Comparison of ENCODE assay signal across 10 cellular contexts in genomic region chr1:203463469-203464062, GRCh38. TPM values are rescaled to one million over a fixed set of nuclear protein-coding genes. Genes with fewer than 3 reads are reported as not detected.
DNase-seq lines count a peak whose midpoint lies in the region; ATAC-seq and TF ChIP-seq lines count a peak whose summit lies in the region.
"Had no signal": no experiment of that assay in that cellular context is flagged by ENCODE, and none has a peak within 500 bp of the region (broad histone marks: within the 10 kb centered on the region; RNA-seq: fewer than 3 reads in every experiment).

No MANE protein-coding gene starts in this region.

- H3F3A ChIP-seq in OCI-LY1 (ENCODE audit: insufficient read depth, low read length): no peaks in the 10 kb centered on the region

- peaks cover 46% of the 10 kb centered on the region for H3K4me1 Mint-ChIP-seq in osteocyte (ENCODE audit: unreplicated experiment)

- H3K27me3 Mint-ChIP-seq in osteocyte (ENCODE audit: unreplicated experiment): no peaks in the 10 kb centered on the region

- no peaks in the 10 kb centered on the region for H3K9me3 Mint-ChIP-seq in osteocyte (ENCODE audit: unreplicated experiment)
- H3K9me3 Mint-ChIP-seq: memory B cell had no signal

- H3K27ac Mint-ChIP-seq in osteocyte (ENCODE audit: unreplicated experiment): peak overlapping the region; percentile 76
- H3K27ac Mint-ChIP-seq: memory B cell had no signal

- H3K4me2 ChIP-seq in DND-41 (ENCODE audit: insufficient read depth, low read length) (no peak overlapping the region), OCI-LY1 (ENCODE audit: low read length) (peak overlapping the region; percentile 3; the same call in 1 of the 2 replicates)

- peaks cover 54% of the 10 kb centered on the region for H3K27me3 ChIP-seq in DND-41 (ENCODE audit: insufficient read depth, low read length, poor library complexity)
- H3K27me3 ChIP-seq in OCI-LY1 (ENCODE audit: insufficient read depth, low read length): no peaks in the 10 kb centered on the region

- peak overlapping the region; percentile 38 for H3K4me3 Mint-ChIP-seq in osteocyte (ENCODE audit: unreplicated experiment)
- H3K4me3 Mint-ChIP-seq: memory B cell had no signal

- ATAC-seq in DND-41 (ENCODE audit: insufficient read depth, low read depth) (no peak), GM18511 (IDR thresholded peaks at IDR 0.05; ENCODE audit: unreplicated experiment) (no peak), HG02642 (IDR thresholded peaks at IDR 0.05; ENCODE audit: poor library complexity, unreplicated experiment) (no peak)

- H3K36me3 Mint-ChIP-seq in osteocyte (ENCODE audit: unreplicated experiment): no peaks in the 10 kb centered on the region
- H3K36me3 Mint-ChIP-seq: memory B cell had no signal

- DNase-seq in DND-41 (no peak), fibroblast of pulmonary artery (ENCODE audit: low read depth) (peak; percentile 33), osteocyte (ENCODE audit: extremely low spot score, unreplicated experiment) (peak; percentile 62), COLO668 (lab: John Stamatoyannopoulos, UW; ENCODE audit: unreplicated experiment) (no peak), SK-N-DZ (ENCODE audit: low spot score) (no peak)
- DNase-seq: stimulated activated CD4-positive, alpha-beta T cell treated with anti-CD3 and anti-CD28 coated beads, Interleukin-4, amount 100 ng/mL, for 1 hour had no signal

- no peak overlapping the region for H3K9ac ChIP-seq in DND-41 (ENCODE audit: low read depth, low read length)
- H3K9ac ChIP-seq in OCI-LY1 (ENCODE audit: low read length): peak overlapping the region; percentile 65; the same call in 1 of the 2 replicates

- no peaks in the 10 kb centered on the region for H3K79me2 ChIP-seq in DND-41 (ENCODE audit: insufficient read depth, low read length)
- H3K79me2 ChIP-seq in OCI-LY1 (ENCODE audit: insufficient read depth, low read length): no peaks in the 10 kb centered on the region

- H4K20me1 ChIP-seq in DND-41 (ENCODE audit: insufficient read depth, low read length) (no peaks in the 10 kb centered on the region), OCI-LY1 (ENCODE audit: insufficient read depth, low read length) (no peaks in the 10 kb centered on the region)

- TF ChIP-seq CTCF in DND-41 (IDR thresholded peaks at IDR 0.05; ENCODE audit: borderline replicate concordance, extremely low read depth, low read length, poor library complexity, severe bottlenecking) (peak; percentile 13), OCI-LY1 (IDR thresholded peaks at IDR 0.05; ENCODE audit: low read length) (peak; percentile 67), fibroblast of pulmonary artery (IDR thresholded peaks at IDR 0.05; ENCODE audit: low read length, missing control alignments) (no peak), osteocyte (IDR thresholded peaks at IDR 0.05) (no peak)

- H2AFZ ChIP-seq in DND-41 (ENCODE audit: low read depth, low read length) (no peak overlapping the region), OCI-LY1 (ENCODE audit: low read length) (no peak overlapping the region)

- H3K4me1 ChIP-seq in DND-41 (ENCODE audit: insufficient read depth, low read length): no peaks in the 10 kb centered on the region
- peaks cover 84% of the 10 kb centered on the region for H3K4me1 ChIP-seq in OCI-LY1 (ENCODE audit: insufficient read depth, low read length, severe bottlenecking)

- H3K27ac ChIP-seq in DND-41 (ENCODE audit: low read length) (no peak overlapping the region), OCI-LY1 (ENCODE audit: low read depth, low read length, poor library complexity, severe bottlenecking) (peak overlapping the region; percentile 96)

- H3K9me3 ChIP-seq in DND-41 (ENCODE audit: insufficient read depth, low read length, severe bottlenecking) (no peaks in the 10 kb centered on the region), OCI-LY1 (ENCODE audit: low read length) (no peaks in the 10 kb centered on the region)

- H3K4me3 ChIP-seq in DND-41 (ENCODE audit: low read depth in 1 of 2, low read length in 2 of 2) (no peak overlapping the region), OCI-LY1 (ENCODE audit: low read depth, low read length, poor library complexity, severe bottlenecking) (no peak overlapping the region), fibroblast of pulmonary artery (replicated peaks; ENCODE audit: low read depth, low read length) (no peak overlapping the region)

- no peaks in the 10 kb centered on the region for H3K36me3 ChIP-seq in DND-41 (ENCODE audit: insufficient read depth, low read length)
- no peaks in the 10 kb centered on the region for H3K36me3 ChIP-seq in OCI-LY1 (ENCODE audit: insufficient read depth, low read length)

- H3K9me2 ChIP-seq in OCI-LY1 (ENCODE audit: low read depth, low read length): no peaks in the 10 kb centered on the region

RNA-seq across cellular contexts. Expression of gene PRELP, which starts 12.0 kb away (rescaled TPM):
- 0.94 and 1.0 TPM in 2 replicates for total RNA-seq in osteocyte
- polyA plus RNA-seq in SK-N-DZ (2014; cell fraction: cytosol; rRNA removed): not detected in 2 replicates
- not detected in 2 replicates for polyA plus RNA-seq in SK-N-DZ (2014; cell fraction: nucleus; rRNA removed)

RNA-seq across cellular contexts. Expression of gene OPTC, which starts 30.4 kb away (rescaled TPM):
- not detected in 2 replicates for total RNA-seq in osteocyte
- not detected in 2 replicates for polyA plus RNA-seq in SK-N-DZ (2014; cell fraction: cytosol; rRNA removed)
- polyA plus RNA-seq in SK-N-DZ (2014; cell fraction: nucleus; rRNA removed): not detected in 2 replicates

Comparison
In these comparisons a context has a peak if more than half of its experiments do, and no peak if none do; other contexts are left out.
1. DNase-seq: peak in fibroblast of pulmonary artery (single experiment) and osteocyte (single experiment); none in DND-41 (single experiment), COLO668 (single experiment) and SK-N-DZ (single experiment).
2. CTCF ChIP-seq: peak in DND-41 (single experiment) and OCI-LY1 (single experiment); none in fibroblast of pulmonary artery (single experiment) and osteocyte (single experiment).